In the genomic region with DNA sequence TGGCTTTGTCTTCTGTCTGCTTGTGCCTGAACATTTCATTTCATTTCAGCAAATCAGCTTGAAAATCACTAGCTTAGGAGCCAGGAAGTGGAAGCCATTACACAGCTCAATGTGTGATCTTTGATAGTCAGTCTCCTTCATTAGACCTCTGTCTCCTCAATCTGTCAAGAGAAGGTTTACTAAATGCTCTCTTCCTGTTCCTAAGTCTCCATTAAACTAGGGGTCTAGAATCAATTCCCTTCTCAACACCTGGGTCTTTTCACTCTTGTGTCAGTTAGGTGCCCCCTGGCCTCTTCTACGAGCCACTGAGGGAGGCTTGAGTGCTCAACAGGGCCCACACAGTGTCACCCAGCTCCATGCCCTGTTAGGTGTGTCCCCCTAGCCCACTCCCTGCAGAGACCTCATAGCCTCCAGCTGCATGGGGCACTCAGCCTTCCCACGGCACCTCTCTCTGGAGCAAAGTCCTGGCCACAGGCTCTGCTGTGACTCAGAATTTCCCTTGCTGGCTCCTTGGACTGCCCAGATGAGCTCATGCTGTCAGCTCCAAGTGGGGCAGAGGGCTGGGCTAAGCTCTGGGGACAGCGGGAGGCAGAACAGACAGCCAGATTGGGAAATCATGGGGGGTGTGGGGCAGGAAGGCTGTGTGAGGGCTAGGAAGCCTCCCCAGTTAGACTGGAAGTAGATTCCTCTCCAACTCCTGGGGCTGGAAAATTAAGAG, we compare ENCODE assay signal across 7 cellular contexts.
DNase-seq lines count a peak whose midpoint lies in the region; ATAC-seq and TF ChIP-seq lines count a peak whose summit lies in the region.

No MANE protein-coding gene starts in this region.

- DNase-seq in heart right ventricle (peak; percentile 91 to 95), retinal pigment epithelial cell (ENCODE audit: low read depth) (peak; percentile 92), NCI-H82 treated with DMSO at 0.1 percent for 48 hours (lab: John Stamatoyannopoulos, UW; ENCODE audit: unreplicated experiment) (no peak)
- no peak for DNase-seq in activated CD4-positive, alpha-beta memory T cell treated with anti-CD3 and anti-CD28 coated beads, Interleukin-2, amount 10 ng/mL, durations not matched to agents 7 days and 5 days
- DNase-seq in stimulated activated CD4-positive, alpha-beta T cell treated with anti-CD3 and anti-CD28 coated beads, Interleukin-4, amount 100 ng/mL, for 1 hour = no peak

- peaks cover 25% of the 10 kb centered on the region; the same call in 1 of the 2 replicates for H3K4me1 ChIP-seq in HUES6 (ENCODE audit: control insufficient read depth, insufficient read depth, low read length)
- H3K4me1 ChIP-seq in heart right ventricle = peaks cover 53 to 99% (median 87%) of the 10 kb centered on the region in 9 donors

- no peaks in the 10 kb centered on the region for H3K36me3 Mint-ChIP-seq in activated CD4-positive, alpha-beta memory T cell treated with anti-CD3 and anti-CD28 coated beads, Interleukin-2, amount 10 ng/mL, durations not matched to agents 7 days and 5 days (ENCODE audit: low read depth)

- CTCF ChIA-PET in activated CD4-positive, alpha-beta memory T cell treated with anti-CD3 and anti-CD28 coated beads, Interleukin-2, amount 10 ng/mL, durations not matched to agents 7 days and 5 days (lab: Charles Lee) = interaction anchor here (0.6 to 2.0 kb wide), 5 partner anchors 10 to 298 kb away, joined by 3 to 6 read pairs (median 6); no protein-coding TSS in a partner anchor

- H3K27ac ChIP-seq in HUES6 (ENCODE audit: low read depth, low read length) (peak overlapping the region; percentile 70; the same call in 1 of the 2 replicates), adipose tissue (ENCODE audit: low read depth, low read length) (peak overlapping the region; percentile 76), heart right ventricle (peak overlapping the region; percentile 81 to 98 (median 92))

- intact Hi-C loops in heart right ventricle (cut with DNase I) = loop anchor here in 1 of 10 donors (1.0 to 10.0 kb wide), 2 partner anchors 79 to 172 kb away; a partner anchor contains a TSS

- H3K36me3 ChIP-seq in HUES6 (ENCODE audit: control insufficient read depth, insufficient read depth, low read length) (no peaks in the 10 kb centered on the region), heart right ventricle (peaks cover 0 to 18% (median 3%) of the 10 kb centered on the region in 9 donors)

- TF ChIP-seq CTCF in heart right ventricle (IDR thresholded peaks at IDR 0.05) = no peak
- TF ChIP-seq CTCF in retinal pigment epithelial cell (conservative IDR thresholded peaks at IDR 0.05; ENCODE audit: low read depth, low read length) = no peak

- ATAC-seq in heart right ventricle = peak; percentile 84 to 93 (median 90)

- no peak overlapping the region for H3K4me3 Mint-ChIP-seq in activated CD4-positive, alpha-beta memory T cell treated with anti-CD3 and anti-CD28 coated beads, Interleukin-2, amount 10 ng/mL, durations not matched to agents 7 days and 5 days

- H3K9me3 Mint-ChIP-seq in activated CD4-positive, alpha-beta memory T cell treated with anti-CD3 and anti-CD28 coated beads, Interleukin-2, amount 10 ng/mL, durations not matched to agents 7 days and 5 days = no peaks in the 10 kb centered on the region

- peaks cover 2% of the 10 kb centered on the region for H3K4me1 Mint-ChIP-seq in activated CD4-positive, alpha-beta memory T cell treated with anti-CD3 and anti-CD28 coated beads, Interleukin-2, amount 10 ng/mL, durations not matched to agents 7 days and 5 days

- WGBS in adipose tissue, 3 donors = 23 to 28% (median 24%) methylated on average over 3 of the region's 3 CpGs
- 9 to 19% methylated on average over 3 of the region's 3 CpGs for WGBS in heart right ventricle, 2 donors

- H3K4me3 ChIP-seq in HUES6 (ENCODE audit: low read depth, low read length) (no peak overlapping the region), heart right ventricle (no peak overlapping the region), retinal pigment epithelial cell (ENCODE audit: low read length) (no peak overlapping the region)

- POLR2A ChIA-PET in activated CD4-positive, alpha-beta memory T cell treated with anti-CD3 and anti-CD28 coated beads, Interleukin-2, amount 10 ng/mL, durations not matched to agents 7 days and 5 days (lab: Charles Lee) = no interaction called here

- no peaks in the 10 kb centered on the region for H3K27me3 ChIP-seq in HUES6 (ENCODE audit: control insufficient read depth, insufficient read depth, low read length)
- H3K27me3 ChIP-seq in heart right ventricle = no peaks in the 10 kb centered on the region

- no peaks in the 10 kb centered on the region for H3K9me3 ChIP-seq in HUES6 (ENCODE audit: control insufficient read depth, insufficient read depth, low read depth, low read length)
- no peaks in the 10 kb centered on the region for H3K9me3 ChIP-seq in heart right ventricle

- peak overlapping the region; percentile 40 for H3K9ac ChIP-seq in HUES6 (ENCODE audit: low read length)

- no peaks in the 10 kb centered on the region for H3K27me3 Mint-ChIP-seq in activated CD4-positive, alpha-beta memory T cell treated with anti-CD3 and anti-CD28 coated beads, Interleukin-2, amount 10 ng/mL, durations not matched to agents 7 days and 5 days

- H3K27ac Mint-ChIP-seq in activated CD4-positive, alpha-beta memory T cell treated with anti-CD3 and anti-CD28 coated beads, Interleukin-2, amount 10 ng/mL, durations not matched to agents 7 days and 5 days = no peak overlapping the region

Comparison
In these comparisons a context has a peak if more than half of its experiments do, and no peak if none do; other contexts are left out.
1. DNase-seq: peak in heart right ventricle (2 of 2) and retinal pigment epithelial cell (single experiment); none in activated CD4-positive, alpha-beta memory T cell treated with anti-CD3 and anti-CD28 coated beads, Interleukin-2, amount 10 ng/mL, durations not matched to agents 7 days and 5 days (single experiment), NCI-H82 treated with DMSO at 0.1 percent for 48 hours (single experiment) and stimulated activated CD4-positive, alpha-beta T cell treated with anti-CD3 and anti-CD28 coated beads, Interleukin-4, amount 100 ng/mL, for 1 hour (single experiment).
2. Peak in every context shown above with its lines, with median percentiles within 50 percentile points of each other: H3K27ac ChIP-seq.